Comparison of ENCODE assay signal across 8 cellular contexts in genomic region chr6:36442083-36442670, GRCh38. TPM values are rescaled to one million over a fixed set of nuclear protein-coding genes. Genes with fewer than 3 reads are reported as not detected.
A peak's percentile ranks its signal among the peaks of the same experiment; 100 is the strongest.
DNase-seq lines count a peak whose midpoint lies in the region; ATAC-seq and TF ChIP-seq lines count a peak whose summit lies in the region.

No MANE protein-coding gene starts in this region.

- H3K36me3 ChIP-seq in SJCRH30, result peaks cover 5% of the 10 kb centered on the region; the same call in 1 of the 2 replicates
- H3K36me3 ChIP-seq in fibroblast of lung (ENCODE audit: control insufficient read depth, insufficient read depth, low read length), result no peaks in the 10 kb centered on the region
- H3K36me3 ChIP-seq in rectal smooth muscle tissue (ENCODE audit: control insufficient read depth, insufficient read depth, low read length), result no peaks in the 10 kb centered on the region

- H3K4me3 ChIP-seq in GM12865 (ENCODE audit: low read depth, low read length) (peak overlapping the region; percentile 78), SJCRH30 (peak overlapping the region; percentile 94), fibroblast of lung (replicated peaks in 1 of 4; ENCODE audit: control extremely low read depth in 1 of 4, insufficient read depth in 1 of 4, low read depth in 3 of 4, low read length in 4 of 4) (peak overlapping the region; percentile 27 to 93 (median 76)), rectal smooth muscle tissue (ENCODE audit: low read length) (peak overlapping the region; percentile 78)

- ATAC-seq in HG03039 (IDR thresholded peaks at IDR 0.05; ENCODE audit: unreplicated experiment) (no peak), HG03139 (IDR thresholded peaks at IDR 0.05; ENCODE audit: unreplicated experiment) (no peak)

- in situ Hi-C loops in KBM-7 (cut with MboI; ENCODE audit: low pct_unique_long_range_greater_than_20kb, low sequenced_read_pairs), result no loop called here

- H3K4me2 ChIP-seq in fibroblast of lung (ENCODE audit: extremely low read depth, insufficient read depth, low read length), result peak overlapping the region; percentile 71

- TF ChIP-seq CTCF in GM12865 (IDR thresholded peaks at IDR 0.05; ENCODE audit: insufficient read depth, low read depth, low read length, missing control alignments), result no peak
- TF ChIP-seq CTCF in fibroblast of lung (conservative IDR thresholded peaks at IDR 0.05 in 1 of 2, IDR thresholded peaks at IDR 0.05 in 1 of 2; ENCODE audit: low read depth in 1 of 2, low read length in 2 of 2), result no peak

- no peaks in the 10 kb centered on the region for H4K20me1 ChIP-seq in fibroblast of lung (ENCODE audit: control insufficient read depth, extremely low read depth, insufficient read depth, low read length)

- H3K9ac ChIP-seq in fibroblast of lung (ENCODE audit: insufficient read depth, low read length) (peak overlapping the region; percentile 98), rectal smooth muscle tissue (ENCODE audit: low read length) (peak overlapping the region; percentile 76)

- H3K27ac ChIP-seq in SJCRH30 (peak overlapping the region; percentile 78), fibroblast of lung (ENCODE audit: insufficient read depth, low read length) (peak overlapping the region; percentile 97), rectal smooth muscle tissue (ENCODE audit: low read depth, low read length) (peak overlapping the region; percentile 92)

- H3K9me3 ChIP-seq in SJCRH30 (replicated peaks) (no peaks in the 10 kb centered on the region), fibroblast of lung (ENCODE audit: control insufficient read depth, insufficient read depth, low read depth, low read length) (no peaks in the 10 kb centered on the region)

- H3K79me2 ChIP-seq in fibroblast of lung (ENCODE audit: control insufficient read depth, insufficient read depth, low read length), result peaks cover 39% of the 10 kb centered on the region

- H2AFZ ChIP-seq in fibroblast of lung (ENCODE audit: low read length), result peak overlapping the region; percentile 27

- DNase-seq in GM12865 (ENCODE audit: low read depth) (peak; percentile 6), SJCRH30 (no peak), fibroblast of lung (ENCODE audit: low read depth in 2 of 2) (no peak), AG08395 (ENCODE audit: low spot score) (no peak), KBM-7 (no peak)

- peaks cover 6% of the 10 kb centered on the region for H3K4me1 ChIP-seq in SJCRH30
- H3K4me1 ChIP-seq in fibroblast of lung (ENCODE audit: control insufficient read depth, extremely low read depth, insufficient read depth, low read length), result peaks cover 8% of the 10 kb centered on the region
- peaks cover 26% of the 10 kb centered on the region for H3K4me1 ChIP-seq in rectal smooth muscle tissue (ENCODE audit: control insufficient read depth, insufficient read depth, low read length)

- H3K27me3 ChIP-seq in SJCRH30 (no peaks in the 10 kb centered on the region), fibroblast of lung (ENCODE audit: control insufficient read depth, insufficient read depth, low read length) (no peaks in the 10 kb centered on the region), rectal smooth muscle tissue (ENCODE audit: control insufficient read depth, insufficient read depth, low read length) (no peaks in the 10 kb centered on the region)

RNA-seq across cellular contexts. Expression of gene PXT1, which starts 0.5 kb away (rescaled TPM):
- total RNA-seq in SJCRH30 (2014; rRNA removed; shearing (Covaris generic)), result 0.08 TPM in 1 of 2 replicates, not detected in the other
- under 0.01 and 0.26 TPM in 2 replicates for total RNA-seq in fibroblast of lung
- 0.03 TPM in 2 replicates for polyA plus RNA-seq in fibroblast of lung
- polyA plus RNA-seq in fibroblast of lung (2012), result not detected in 2 replicates
- polyA minus RNA-seq in fibroblast of lung (ENCODE audit: low replicate concordance), result not detected in 2 replicates

RNA-seq across cellular contexts. Expression of gene KCTD20, which starts 0.6 kb away (rescaled TPM):
- total RNA-seq in SJCRH30 (2014; rRNA removed; shearing (Covaris generic)), result 61.6 and 64.1 TPM in 2 replicates
- total RNA-seq in fibroblast of lung, result 39.6 and 45.2 TPM in 2 replicates
- 34.2 and 87.4 TPM in 2 replicates for polyA plus RNA-seq in fibroblast of lung
- polyA plus RNA-seq in fibroblast of lung (2012), result 21.0 and 50.1 TPM in 2 replicates
- polyA minus RNA-seq in fibroblast of lung (ENCODE audit: low replicate concordance), result 35.7 and 43.2 TPM in 2 replicates

RNA-seq across cellular contexts. Expression of gene ETV7, which starts 54.7 kb away (rescaled TPM):
- not detected in 2 replicates for total RNA-seq in SJCRH30 (2014; rRNA removed; shearing (Covaris generic))
- total RNA-seq in fibroblast of lung, result 1.0 and 1.5 TPM in 2 replicates
- 0.18 and 0.40 TPM in 2 replicates for polyA plus RNA-seq in fibroblast of lung
- 0.30 and 0.80 TPM in 2 replicates for polyA plus RNA-seq in fibroblast of lung (2012)
- 0.94 TPM in 1 of 2 replicates, not detected in the other for polyA minus RNA-seq in fibroblast of lung (ENCODE audit: low replicate concordance)
